8 cellular contexts compared by ENCODE assay signal in genomic region chr19:16572332-16573211, GRCh38. TPM values are rescaled to one million over a fixed set of nuclear protein-coding genes. Genes with fewer than 3 reads are reported as not detected.
DNase-seq lines count a peak whose midpoint lies in the region; ATAC-seq and TF ChIP-seq lines count a peak whose summit lies in the region.

TSS of gene SLC35E1 (minus strand) at chr19:16572415. CDS start at chr19:16572364, 51 bp downstream.

- H3K27ac ChIP-seq in caudate nucleus (ENCODE audit: low read depth, low read length), result peak within 1 kb of the TSS; percentile 68

- H3K27ac Mint-ChIP-seq in immature natural killer cell, result peak within 1 kb of the TSS; percentile 94 to 100 (median 98)

- H3K27me3 Mint-ChIP-seq in immature natural killer cell (ENCODE audit: low read depth in 3 of 3), result peaks cover 19 to 24% (median 20%) of the 10 kb centered on the region in 3 donors

- H3K36me3 Mint-ChIP-seq in immature natural killer cell, result peaks cover 0 to 22% (median 0%) of the 10 kb centered on the region in 3 donors

- no peak for TF ChIP-seq CTCF in AG09319 (IDR thresholded peaks at IDR 0.05; ENCODE audit: low read depth, low read length)

- peak; percentile 85 for DNase-seq in AG09319 (ENCODE audit: extremely low read depth, low read depth)
- DNase-seq in NCI-H226, result peak; percentile 96
- peak; percentile 85 to 88 (median 86) for DNase-seq in activated CD4-positive, CD25-positive, alpha-beta regulatory T cell (lab: John Stamatoyannopoulos, UW)
- peak in 60 of 61 donors; percentile 48 to 97 (median 91) for DNase-seq in caudate nucleus (lab: John Stamatoyannopoulos, UW)
- peak; percentile 92 to 94 (median 93) for DNase-seq in immature natural killer cell
- peak; percentile 72 for DNase-seq in smooth muscle cell of the brain vasculature (ENCODE audit: low read depth, low spot score)

- peak within 1 kb of the TSS; percentile 90 to 99 (median 97) for H3K4me3 Mint-ChIP-seq in immature natural killer cell

- no peaks in the 10 kb centered on the region for H3K9me3 Mint-ChIP-seq in immature natural killer cell

- peak; percentile 88 for ATAC-seq in GM19023 (IDR thresholded peaks at IDR 0.05; ENCODE audit: unreplicated experiment)
- ATAC-seq in HG03196 (IDR thresholded peaks at IDR 0.05; ENCODE audit: unreplicated experiment), result peak; percentile 74

- peaks cover 50 to 55% of the 10 kb centered on the region in 2 donors for H3K4me1 Mint-ChIP-seq in immature natural killer cell

RNA-seq across cellular contexts. Expression of gene SLC35E1, which starts in this region (rescaled TPM):
- 10 to 100 TPM; 14.9 to 21.8 (median 20.1) TPM for polyA plus RNA-seq in immature natural killer cell

Comparison
In these comparisons a context has a peak if more than half of its experiments do, and no peak if none do; other contexts are left out.
1. Peak in every context shown above with its lines: DNase-seq, ATAC-seq and H3K27ac ChIP-seq.